ENCODE assay signal across 2 cellular contexts in genomic region chr1:200379940-200380588, GRCh38.
TF ChIP-seq lines count a peak whose summit lies in the region.

No MANE protein-coding gene starts in this region.

TF ChIP-seq in IMR-90, 13 proteins besides CTCF, POLR2A, EP300 and RAD21:
- TF ChIP-seq USF2 (IDR thresholded peaks at IDR 0.05; ENCODE audit: low read depth, low read length), result no peak
- no peak for TF ChIP-seq MAFK (IDR thresholded peaks at IDR 0.05; ENCODE audit: low read depth, low read length)
- TF ChIP-seq FOS (IDR thresholded peaks at IDR 0.05; ENCODE audit: low read depth, low read length), result no peak
- no peak for TF ChIP-seq SMC3 (IDR thresholded peaks at IDR 0.05; ENCODE audit: low read depth, low read length)
- TF ChIP-seq RCOR1 (IDR thresholded peaks at IDR 0.05; ENCODE audit: insufficient replicate concordance, low read length), result no peak
- TF ChIP-seq CHD1 (IDR thresholded peaks at IDR 0.05; ENCODE audit: low read depth, low read length), result no peak
- no peak for TF ChIP-seq MXI1 (IDR thresholded peaks at IDR 0.05; ENCODE audit: borderline replicate concordance, low read depth, low read length)
- TF ChIP-seq BHLHE40 (IDR thresholded peaks at IDR 0.05; ENCODE audit: low read depth, low read length), result no peak
- TF ChIP-seq RFX5 (IDR thresholded peaks at IDR 0.05; ENCODE audit: low read depth, low read length), result no peak
- TF ChIP-seq NFE2L2 (IDR thresholded peaks at IDR 0.05; ENCODE audit: low read depth, low read length), result no peak
- no peak for TF ChIP-seq MAZ (IDR thresholded peaks at IDR 0.05; ENCODE audit: borderline replicate concordance, low read depth, low read length)
- TF ChIP-seq, protein P1, sequence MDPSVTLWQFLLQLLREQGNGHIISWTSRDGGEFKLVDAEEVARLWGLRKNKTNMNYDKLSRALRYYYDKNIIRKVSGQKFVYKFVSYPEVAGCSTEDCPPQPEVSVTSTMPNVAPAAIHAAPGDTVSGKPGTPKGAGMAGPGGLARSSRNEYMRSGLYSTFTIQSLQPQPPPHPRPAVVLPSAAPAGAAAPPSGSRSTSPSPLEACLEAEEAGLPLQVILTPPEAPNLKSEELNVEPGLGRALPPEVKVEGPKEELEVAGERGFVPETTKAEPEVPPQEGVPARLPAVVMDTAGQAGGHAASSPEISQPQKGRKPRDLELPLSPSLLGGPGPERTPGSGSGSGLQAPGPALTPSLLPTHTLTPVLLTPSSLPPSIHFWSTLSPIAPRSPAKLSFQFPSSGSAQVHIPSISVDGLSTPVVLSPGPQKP (IDR thresholded peaks at IDR 0.05; ENCODE audit: borderline replicate concordance, low read depth, low read length), result no peak
- no peak for TF ChIP-seq CEBPB (IDR thresholded peaks at IDR 0.05; ENCODE audit: low read depth, low read length)

TF ChIP-seq in SK-N-SH, 30 proteins besides CTCF, POLR2A, EP300 and RAD21:
- no peak for TF ChIP-seq ELF1 (IDR thresholded peaks at IDR 0.05)
- no peak for TF ChIP-seq TEAD4 (IDR thresholded peaks at IDR 0.05; ENCODE audit: borderline replicate concordance, insufficient read depth)
- TF ChIP-seq USF2 (IDR thresholded peaks at IDR 0.05; ENCODE audit: borderline replicate concordance, low read depth, low read length), result no peak
- TF ChIP-seq POLR2AphosphoS5 (IDR thresholded peaks at IDR 0.05; ENCODE audit: low read depth, low read length), result no peak
- no peak for TF ChIP-seq EZH2phosphoT487 (IDR thresholded peaks at IDR 0.05; ENCODE audit: borderline replicate concordance, low read depth)
